Comparison of ENCODE assay signal across 15 cellular contexts in the genomic region with DNA sequence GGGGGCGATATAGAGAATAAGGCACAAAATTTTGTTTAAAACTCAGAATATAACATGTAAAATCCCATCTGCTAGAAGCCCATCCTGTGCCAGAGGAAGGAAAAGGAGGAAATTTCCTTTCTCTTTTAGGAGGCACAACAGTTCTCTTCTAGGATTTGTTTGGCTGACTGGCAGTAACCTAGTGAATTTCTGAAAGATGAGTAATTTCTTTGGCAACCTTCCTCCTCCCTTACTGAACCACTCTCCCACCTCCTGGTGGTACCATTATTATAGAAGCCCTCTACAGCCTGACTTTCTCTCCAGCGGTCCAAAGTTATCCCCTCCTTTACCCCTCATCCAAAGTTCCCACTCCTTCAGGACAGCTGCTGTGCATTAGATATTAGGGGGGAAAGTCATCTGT. TPM values are rescaled to one million over a fixed set of nuclear protein-coding genes. Genes with fewer than 3 reads are reported as not detected.
DNase-seq lines count a peak whose midpoint lies in the region; ATAC-seq, FAIRE-seq and TF ChIP-seq lines count a peak whose summit lies in the region.
"Had no signal": no experiment of that assay in that cellular context is flagged by ENCODE, and none has a peak within 500 bp of the region (broad histone marks: within the 10 kb centered on the region; RNA-seq: fewer than 3 reads in every experiment).

No MANE protein-coding gene starts in this region.

- no peak overlapping the region for H3K4me3 ChIP-seq in AG10803 (ENCODE audit: low read length)
- H3K4me3 ChIP-seq in IMR-90 (ENCODE audit: insufficient read depth, low read depth, low read length), result no peak overlapping the region
- no peak overlapping the region for H3K4me3 ChIP-seq in bronchial epithelial cell (ENCODE audit: low read depth, low read length)

- H3K9me3 Mint-ChIP-seq in activated T-cell treated with anti-CD3 and anti-CD28 coated beads, Interleukin-2, amount 50 U/mL, for 4 hours, result no peaks in the 10 kb centered on the region
- H3K9me3 Mint-ChIP-seq: stimulated activated effector memory CD8-positive, alpha-beta T cell treated with anti-CD3 and anti-CD28 coated beads, Interleukin-12 subunit alpha, Interleukin-12 subunit beta, amount 100 ng/mL, for 72 hours had no signal

- no CpG with 5 or more reads among the region's 2 CpGs for WGBS in IMR-90 (ENCODE audit: extremely low coverage in 2 of 2, insufficient read length in 1 of 2), 2 experiments

- DNase-seq in AG10803 (ENCODE audit: low read depth), result peak; percentile 61
- peak; percentile 72 for DNase-seq in IMR-90
- peak; percentile 29 for DNase-seq in bronchial epithelial cell (ENCODE audit: low read depth)
- DNase-seq in lung microvascular endothelial cell (ENCODE audit: low read depth in 2 of 2), result peak; percentile 42 to 51
- DNase-seq in activated T-cell treated with anti-CD3 and anti-CD28 coated beads, Interleukin-2, amount 50 U/mL, for 4 hours, result no peak
- no peak for DNase-seq in NCI-H1092 (lab: John Stamatoyannopoulos, UW)
- DNase-seq in NCI-H2171 (lab: John Stamatoyannopoulos, UW), result no peak
- no peak for DNase-seq in activated CD4-positive, CD25-positive, alpha-beta regulatory T cell treated with anti-CD3 and anti-CD28 coated beads, Interleukin-2, amount 50 U/mL, for 72 hours
- DNase-seq: amniotic stem cell, Kasumi-1, NCI-H2227 treated with DMSO at 0.1 percent for 48 hours, nucleus accumbens had no signal

- H3K36me3 ChIP-seq in IMR-90 (ENCODE audit: control insufficient read depth, insufficient read depth, low read length) (peaks cover 22% of the 10 kb centered on the region), bronchial epithelial cell (ENCODE audit: control insufficient read depth, insufficient read depth, low read length) (peaks cover 10% of the 10 kb centered on the region)

- peaks cover 2% of the 10 kb centered on the region for H3K36me3 Mint-ChIP-seq in activated T-cell treated with anti-CD3 and anti-CD28 coated beads, Interleukin-2, amount 50 U/mL, for 4 hours (ENCODE audit: insufficient read depth)
- H3K36me3 Mint-ChIP-seq: stimulated activated effector memory CD8-positive, alpha-beta T cell treated with anti-CD3 and anti-CD28 coated beads, Interleukin-12 subunit alpha, Interleukin-12 subunit beta, amount 100 ng/mL, for 72 hours had no signal

- no peaks in the 10 kb centered on the region for H3K27me3 Mint-ChIP-seq in activated T-cell treated with anti-CD3 and anti-CD28 coated beads, Interleukin-2, amount 50 U/mL, for 4 hours (ENCODE audit: low read depth)

- H3K4me2 ChIP-seq in IMR-90 (ENCODE audit: low read depth, low read length), result peak overlapping the region; percentile 69

- H3K27me3 ChIP-seq in IMR-90 (ENCODE audit: control insufficient read depth, insufficient read depth, low read length) (no peaks in the 10 kb centered on the region), bronchial epithelial cell (ENCODE audit: control insufficient read depth, insufficient read depth, low read length) (no peaks in the 10 kb centered on the region)

- ATAC-seq in IMR-90 (ENCODE audit: low read depth), result peak; percentile 48
- ATAC-seq in activated T-cell treated with anti-CD3 and anti-CD28 coated beads, Interleukin-2, amount 50 U/mL, for 4 hours, result no peak
- ATAC-seq: stimulated activated effector memory CD8-positive, alpha-beta T cell treated with anti-CD3 and anti-CD28 coated beads, Interleukin-12 subunit alpha, Interleukin-12 subunit beta, amount 100 ng/mL, for 72 hours had no signal

- no peak overlapping the region; the same call in 1 of the 2 replicates for H3K4ac ChIP-seq in IMR-90 (ENCODE audit: low read depth, low read length)

- TF ChIP-seq POLR2A in IMR-90 (IDR thresholded peaks at IDR 0.05; ENCODE audit: low read depth, low read length), result no peak

- H4K20me1 ChIP-seq in IMR-90 (ENCODE audit: insufficient read depth, low read length), result no peaks in the 10 kb centered on the region; the same call in 1 of the 2 replicates

- no peak overlapping the region for H2AK9ac ChIP-seq in IMR-90 (replicated peaks; ENCODE audit: low read depth, low read length, poor library complexity)

- peak; percentile 34; the same call in 1 of the 2 replicates for TF ChIP-seq CTCF in AG10803 (conservative IDR thresholded peaks at IDR 0.05; ENCODE audit: low read length)
- TF ChIP-seq CTCF in IMR-90 (conservative IDR thresholded peaks at IDR 0.05; ENCODE audit: low read depth, low read length), result no peak
- TF ChIP-seq CTCF in bronchial epithelial cell (IDR thresholded peaks at IDR 0.05; ENCODE audit: insufficient read depth, low read length, severe bottlenecking), result no peak

- in situ Hi-C loops in IMR-90 (cut with MboI; ENCODE audit: low sequenced_read_pairs), result no loop called here

- peaks cover 14% of the 10 kb centered on the region for H3K4me1 ChIP-seq in IMR-90 (ENCODE audit: control insufficient read depth, insufficient read depth, low read length)

- no peak overlapping the region for H2BK20ac ChIP-seq in IMR-90 (ENCODE audit: low read depth, low read length)

- H2AK5ac ChIP-seq in IMR-90 (ENCODE audit: low read depth, low read length), result no peak overlapping the region

- peaks cover 2% of the 10 kb centered on the region; the same call in 1 of the 2 replicates for H3K9me1 ChIP-seq in IMR-90 (ENCODE audit: insufficient read depth, low read length)

- no peak overlapping the region for H2AFZ ChIP-seq in IMR-90 (replicated peaks; ENCODE audit: low read length, poor library complexity)

- no peak overlapping the region for H3K4me3 Mint-ChIP-seq in activated T-cell treated with anti-CD3 and anti-CD28 coated beads, Interleukin-2, amount 50 U/mL, for 4 hours
- H3K4me3 Mint-ChIP-seq: stimulated activated effector memory CD8-positive, alpha-beta T cell treated with anti-CD3 and anti-CD28 coated beads, Interleukin-12 subunit alpha, Interleukin-12 subunit beta, amount 100 ng/mL, for 72 hours had no signal

- H2BK15ac ChIP-seq in IMR-90 (ENCODE audit: low read depth, low read length), result no peak overlapping the region

- H3K27ac ChIP-seq in IMR-90 (ENCODE audit: insufficient read depth, low read length), result peak overlapping the region; percentile 39; the same call in 1 of the 2 replicates

- TF ChIP-seq RAD21 in IMR-90 (IDR thresholded peaks at IDR 0.05; ENCODE audit: low read length), result no peak

- no TSS peak for BruUV-seq in IMR-90 (replicated peaks; lab: Mats Ljungman, UMichigan)

- no peak overlapping the region for H3K23ac ChIP-seq in IMR-90 (ENCODE audit: low read depth, low read length)

- POLR2A ChIA-PET in IMR-90 (lab: Charles Lee; ENCODE audit: unreplicated experiment), result no interaction called here

- no peak overlapping the region for H4K5ac ChIP-seq in IMR-90 (ENCODE audit: low read depth, low read length)

- no peaks in the 10 kb centered on the region for H3K9me3 ChIP-seq in IMR-90 (ENCODE audit: control insufficient read depth, insufficient read depth, low read length)

- CTCF ChIA-PET in IMR-90 (lab: Yijun Ruan, JAX), result interaction anchor here (0.6 kb wide), 1 partner anchor 10 kb away, joined by 3 read pairs; no protein-coding TSS in a partner anchor

- H3K14ac ChIP-seq in IMR-90 (replicated peaks; ENCODE audit: low read depth, low read length), result no peak overlapping the region

- H4K91ac ChIP-seq in IMR-90 (ENCODE audit: insufficient read depth, low read depth, low read length), result no peak overlapping the region

- no peak overlapping the region for H2BK120ac ChIP-seq in IMR-90 (ENCODE audit: low read depth, low read length)

- H3K18ac ChIP-seq in IMR-90 (ENCODE audit: low read depth, low read length), result no peak overlapping the region

- no peak overlapping the region for H4K8ac ChIP-seq in IMR-90 (ENCODE audit: low read depth in 2 of 2, low read length in 2 of 2)

- dilution Hi-C loops in IMR-90 (cut with HindIII; ENCODE audit: low sequenced_read_pairs, unreplicated experiment), result no loop called here

- no peak overlapping the region for H3K9ac ChIP-seq in IMR-90 (ENCODE audit: low read depth, low read length)

- FAIRE-seq in bronchial epithelial cell (lab: Jason Lieb, UNC), result no peak
- FAIRE-seq: keratinocyte, TTC549 had no signal

- intact Hi-C loops in IMR-90 (cut with micrococcal nuclease), result loop anchor here (5.0 kb wide), 1 partner anchor 44 kb away; no protein-coding TSS in a partner anchor

- H3K4me1 Mint-ChIP-seq in activated T-cell treated with anti-CD3 and anti-CD28 coated beads, Interleukin-2, amount 50 U/mL, for 4 hours (ENCODE audit: low read depth), result peaks cover 18% of the 10 kb centered on the region

- H3K56ac ChIP-seq in IMR-90 (ENCODE audit: extremely low read depth, insufficient read depth, low read length), result no peak overlapping the region

- peaks cover 0 to 10% of the 10 kb centered on the region in 2 experiments; a peak in 1 of 4 replicates for H3K79me1 ChIP-seq in IMR-90 (ENCODE audit: low read depth in 1 of 2, low read length in 2 of 2)

- peak overlapping the region; percentile 59 for H2BK5ac ChIP-seq in IMR-90 (ENCODE audit: low read depth, low read length, poor library complexity, severe bottlenecking)

TF ChIP-seq in IMR-90, 13 proteins besides CTCF, POLR2A, EP300 and RAD21 (continues in another document):
- TF ChIP-seq RFX5 (IDR thresholded peaks at IDR 0.05; ENCODE audit: low read depth, low read length) (no peak), RCOR1 (IDR thresholded peaks at IDR 0.05; ENCODE audit: insufficient replicate concordance, low read length) (no peak), CHD1 (IDR thresholded peaks at IDR 0.05; ENCODE audit: low read depth, low read length) (no peak), NFE2L2 (IDR thresholded peaks at IDR 0.05; ENCODE audit: low read depth, low read length) (no peak), MAZ (IDR thresholded peaks at IDR 0.05; ENCODE audit: borderline replicate concordance, low read depth, low read length) (no peak), MAFK (IDR thresholded peaks at IDR 0.05; ENCODE audit: low read depth, low read length) (no peak)
- TF ChIP-seq, protein P1, sequence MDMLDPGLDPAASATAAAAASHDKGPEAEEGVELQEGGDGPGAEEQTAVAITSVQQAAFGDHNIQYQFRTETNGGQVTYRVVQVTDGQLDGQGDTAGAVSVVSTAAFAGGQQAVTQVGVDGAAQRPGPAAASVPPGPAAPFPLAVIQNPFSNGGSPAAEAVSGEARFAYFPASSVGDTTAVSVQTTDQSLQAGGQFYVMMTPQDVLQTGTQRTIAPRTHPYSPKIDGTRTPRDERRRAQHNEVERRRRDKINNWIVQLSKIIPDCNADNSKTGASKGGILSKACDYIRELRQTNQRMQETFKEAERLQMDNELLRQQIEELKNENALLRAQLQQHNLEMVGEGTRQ (IDR thresholded peaks at IDR 0.05; ENCODE audit: low read depth, low read length), result no peak

RNA-seq across cellular contexts. Expression of a gene that starts 18.3 kb away (rescaled TPM):
- total RNA-seq in IMR-90 (2012; rRNA removed) (36.4 and 62.5 TPM in 2 replicates), bronchial epithelial cell (15.8 and 17.0 TPM in 2 replicates), lung microvascular endothelial cell (15.5 and 17.0 TPM in 2 replicates)
- polyA plus RNA-seq in IMR-90 (2012; rRNA removed), result 32.8 and 40.0 TPM in 2 replicates
- 4.7 and 5.5 TPM in 2 replicates for polyA plus RNA-seq in IMR-90 (2012; cell fraction: cytosol; rRNA removed)
- polyA plus RNA-seq in IMR-90 (2012; cell fraction: nucleus; rRNA removed; ENCODE audit: low replicate concordance), result 1.2 and 13.8 TPM in 2 replicates
- 10 to 100 TPM; 24.2 to 25.4 (median 24.5) TPM for total RNA-seq in activated T-cell treated with anti-CD3 and anti-CD28 coated beads, Interleukin-2, amount 50 U/mL, for 4 hours

Comparison
In these comparisons a context has a peak if more than half of its experiments do, and no peak if none do; other contexts are left out.
1. DNase-seq: peak in AG10803 (single experiment), IMR-90 (single experiment), bronchial epithelial cell (single experiment) and lung microvascular endothelial cell (2 of 2); none in activated T-cell treated with anti-CD3 and anti-CD28 coated beads, Interleukin-2, amount 50 U/mL, for 4 hours (single experiment), NCI-H1092 (single experiment), NCI-H2171 (single experiment) and activated CD4-positive, CD25-positive, alpha-beta regulatory T cell treated with anti-CD3 and anti-CD28 coated beads, Interleukin-2, amount 50 U/mL, for 72 hours (single experiment).